Comparison of ENCODE assay signal across 17 cellular contexts in the genomic region with DNA sequence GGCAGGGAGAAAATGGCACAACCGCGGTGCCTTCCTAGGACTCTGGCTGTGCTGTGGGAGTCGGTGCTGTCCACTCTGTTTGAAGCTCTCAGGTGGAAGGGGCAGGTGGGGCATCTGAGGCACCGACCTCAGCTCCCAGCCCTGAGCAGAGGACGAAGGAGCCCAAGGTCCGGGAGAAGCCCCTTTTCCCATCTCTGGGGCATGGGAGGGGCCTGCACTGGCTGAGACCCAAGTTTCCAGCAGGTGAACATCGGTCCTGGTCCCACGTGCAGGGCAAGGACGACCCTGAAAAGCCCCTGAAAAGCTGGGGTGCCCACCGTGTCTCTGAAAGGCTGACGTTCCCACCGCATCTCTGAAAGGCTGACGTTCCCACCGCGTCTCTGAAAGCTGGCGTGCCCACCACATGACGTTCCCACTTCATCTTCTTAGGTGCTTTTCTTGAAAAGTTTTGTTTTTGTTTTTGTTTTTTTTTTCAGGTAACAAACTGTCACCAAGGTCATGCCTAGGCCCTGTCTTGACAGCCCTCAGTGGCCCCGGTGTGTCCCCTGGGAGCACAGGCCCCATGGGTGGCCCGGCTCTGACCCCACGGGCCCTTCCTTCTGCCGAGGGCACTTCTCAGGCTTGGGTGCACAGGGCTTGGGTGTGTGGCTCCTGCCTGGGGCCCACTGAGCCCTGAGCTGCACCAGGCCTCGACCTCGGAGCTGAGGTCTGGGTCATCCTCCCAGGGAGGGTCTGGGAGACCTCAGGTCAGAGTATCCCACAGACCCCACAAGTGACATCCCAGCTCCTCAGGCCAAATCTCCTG. TPM values are rescaled to one million over a fixed set of nuclear protein-coding genes. Genes with fewer than 3 reads are reported as not detected.
A peak's percentile ranks its signal among the peaks of the same experiment; 100 is the strongest.
DNase-seq lines count a peak whose midpoint lies in the region; ATAC-seq, FAIRE-seq and TF ChIP-seq lines count a peak whose summit lies in the region.
"Had no signal": no experiment of that assay in that cellular context is flagged by ENCODE, and none has a peak within 500 bp of the region (broad histone marks: within the 10 kb centered on the region; RNA-seq: fewer than 3 reads in every experiment).

No MANE protein-coding gene starts in this region.

- intact Hi-C loops in cardiac septum (cut with DNase I) = no loop called here
- intact Hi-C loops in pancreas (cut with DNase I) = no loop called here

- H3K27me3 ChIP-seq in BLaER1 (no peaks in the 10 kb centered on the region), pancreas (no peaks in the 10 kb centered on the region)

- DNase-seq in GM12865 (ENCODE audit: low read depth) (peak; percentile 38), cardiac septum (ENCODE audit: low spot score) (peak; percentile 44), pancreas (peak in 5 of 6 donors; percentile 1 to 53 (median 11)), NCI-H446 treated with DMSO at 0.1 percent for 48 hours (lab: John Stamatoyannopoulos, UW) (no peak)
- DNase-seq: immature natural killer cell, KG1, mesendoderm, NCI-H1930, NCI-H345 had no signal

- H3K27me3 Mint-ChIP-seq in stimulated activated memory B cell treated with anti-CD40 and anti-IgM and Interleukin-4, amounts not matched to agents 10 μg/mL and 1 μg/mL and 100 μg/mL, for 72 hours = peaks cover 76% of the 10 kb centered on the region

- no peak for FAIRE-seq in pancreas (lab: Jason Lieb, UNC)

- H3K27ac ChIP-seq in BLaER1 (0 out of 2 replicates have a peak overlapping the region, but pooled peaks have one; percentile 81), pancreas (no peak overlapping the region)
- H3K27ac ChIP-seq: coronary artery had no signal

- peaks cover 12% of the 10 kb centered on the region for H3K9me3 Mint-ChIP-seq in stimulated activated memory B cell treated with anti-CD40 and anti-IgM and Interleukin-4, amounts not matched to agents 10 μg/mL and 1 μg/mL and 100 μg/mL, for 72 hours
- H3K9me3 Mint-ChIP-seq: activated naive CD4-positive, alpha-beta T cell treated with anti-CD3 and anti-CD28 coated beads, Interleukin-2, amount 50 U/mL, for 72 hours; immature natural killer cell; naive thymus-derived CD8-positive, alpha-beta T cell had no signal

- H3K36me3 Mint-ChIP-seq in stimulated activated memory B cell treated with anti-CD40 and anti-IgM and Interleukin-4, amounts not matched to agents 10 μg/mL and 1 μg/mL and 100 μg/mL, for 72 hours = peaks cover 7% of the 10 kb centered on the region
- H3K36me3 Mint-ChIP-seq: activated naive CD4-positive, alpha-beta T cell treated with anti-CD3 and anti-CD28 coated beads, Interleukin-2, amount 50 U/mL, for 72 hours; brain; immature natural killer cell; naive thymus-derived CD8-positive, alpha-beta T cell had no signal

- H3K9me3 ChIP-seq in BLaER1 (no peaks in the 10 kb centered on the region), pancreas (no peaks in the 10 kb centered on the region)
- H3K9me3 ChIP-seq: Caco-2 had no signal

- TF ChIP-seq CTCF in GM12865 (IDR thresholded peaks at IDR 0.05; ENCODE audit: insufficient read depth, low read depth, low read length, missing control alignments) (no peak), pancreas (IDR thresholded peaks at IDR 0.05) (no peak)

- peaks cover 29% of the 10 kb centered on the region for H3K4me1 Mint-ChIP-seq in stimulated activated memory B cell treated with anti-CD40 and anti-IgM and Interleukin-4, amounts not matched to agents 10 μg/mL and 1 μg/mL and 100 μg/mL, for 72 hours

- peak overlapping the region; percentile 89; the same call in 1 of the 2 replicates for H3K4me2 ChIP-seq in BLaER1

- ATAC-seq in pancreas = no peak
- no peak for ATAC-seq in stimulated activated memory B cell treated with anti-CD40 and anti-IgM and Interleukin-4, amounts not matched to agents 10 μg/mL and 1 μg/mL and 100 μg/mL, for 72 hours
- no peak for ATAC-seq in GM19328 (IDR thresholded peaks at IDR 0.05; ENCODE audit: unreplicated experiment)
- ATAC-seq: naive thymus-derived CD8-positive, alpha-beta T cell had no signal

- H3K4me3 Mint-ChIP-seq in stimulated activated memory B cell treated with anti-CD40 and anti-IgM and Interleukin-4, amounts not matched to agents 10 μg/mL and 1 μg/mL and 100 μg/mL, for 72 hours = no peak overlapping the region

- no peaks in the 10 kb centered on the region for H3K36me3 ChIP-seq in BLaER1
- H3K36me3 ChIP-seq in pancreas = no peaks in the 10 kb centered on the region

- no peak overlapping the region for H3K27ac Mint-ChIP-seq in stimulated activated memory B cell treated with anti-CD40 and anti-IgM and Interleukin-4, amounts not matched to agents 10 μg/mL and 1 μg/mL and 100 μg/mL, for 72 hours
- H3K27ac Mint-ChIP-seq: activated naive CD4-positive, alpha-beta T cell treated with anti-CD3 and anti-CD28 coated beads, Interleukin-2, amount 50 U/mL, for 72 hours had no signal

- H3K4me1 ChIP-seq in BLaER1 (peaks cover 32% of the 10 kb centered on the region), pancreas (peaks cover 0 to 2% (median 0%) of the 10 kb centered on the region in 3 donors)

- no peaks in the 10 kb centered on the region for H4K20me1 ChIP-seq in BLaER1

- no peak overlapping the region for H3K9ac ChIP-seq in BLaER1

- H3K4me3 ChIP-seq in BLaER1 (no peak overlapping the region), GM12865 (ENCODE audit: low read depth, low read length) (no peak overlapping the region), pancreas (no peak overlapping the region)
- H3K4me3 ChIP-seq: coronary artery had no signal

- WGBS in pancreas, 2 donors = 73 to 78% methylated on average over 23 of the region's 23 CpGs

RNA-seq across cellular contexts. Expression of gene SLC9A3, which starts 17.8 kb away (rescaled TPM):
- 1.0 TPM for total RNA-seq in cardiac septum
- 1 to 10 TPM in 3 of 6 donors, under 1 TPM in 3; 0.60 to 1.2 (median 0.86) TPM for total RNA-seq in pancreas
- polyA plus RNA-seq in pancreas = 1 to 10 TPM in 1 of 2 donors, under 1 TPM in 1; 0.84 to 1.9 TPM
